32 cellular contexts compared by ENCODE assay signal in genomic region chr1:110918016-110918415, GRCh38. TPM values are rescaled to one million over a fixed set of nuclear protein-coding genes. Genes with fewer than 3 reads are reported as not detected.
"Had no signal": no experiment of that assay in that cellular context is flagged by ENCODE, and none has a peak within 500 bp of the region (broad histone marks: within the 10 kb centered on the region; RNA-seq: fewer than 3 reads in every experiment).

No MANE protein-coding gene starts in this region.

- H3K4me1 ChIP-seq: left ventricle myocardium inferior, neural progenitor cell, parathyroid adenoma, right atrium auricular region, right lobe of liver, stomach, testis, thyroid gland, vagina had no signal

- H3K36me3 Mint-ChIP-seq: mesothelial cell of epicardium, neural progenitor cell had no signal

- H3K27me3 ChIP-seq: neural progenitor cell, neutrophil, right atrium auricular region, right lobe of liver, stomach, testis, thyroid gland, transverse colon, vagina had no signal

- H3K27ac Mint-ChIP-seq: mesothelial cell of epicardium; naive B cell; nephron progenitor cell; neural progenitor cell; stimulated activated naive B cell treated with anti-CD40 and anti-IgM and Interleukin-4, amounts not matched to agents 10 μg/mL and 1 μg/mL and 100 μg/mL, for 72 hours had no signal

- FAIRE-seq: islet of Langerhans had no signal

- H3K36me3 ChIP-seq: left ventricle myocardium inferior, neural progenitor cell, neutrophil, right atrium auricular region, right lobe of liver, stomach, thyroid gland, transverse colon, vagina had no signal

- H3K9me3 ChIP-seq: neutrophil, right lobe of liver, testis, thyroid gland, vagina had no signal

- H3K4me3 Mint-ChIP-seq: mesothelial cell of epicardium; naive B cell; natural killer cell; nephron progenitor cell; neural progenitor cell; stimulated activated naive B cell treated with anti-CD40 and anti-IgM and Interleukin-4, amounts not matched to agents 10 μg/mL and 1 μg/mL and 100 μg/mL, for 72 hours had no signal

- ATAC-seq: left colon; natural killer cell; right lobe of liver; stimulated activated naive B cell treated with anti-CD40 and anti-IgM and Interleukin-4, amounts not matched to agents 10 μg/mL and 1 μg/mL and 100 μg/mL, for 72 hours; stimulated activated naive CD8-positive, alpha-beta T cell treated with anti-CD3 and anti-CD28 coated beads, Interleukin-15, Interleukin-2, amounts not matched to agents 100 U/mL and 50 U/mL, for 24 hours had no signal

- DNase-seq: hypothalamus; immature natural killer cell; kidney; left colon; left ventricle myocardium inferior; mesendoderm; naive B cell; natural killer cell; nephron progenitor cell; occipital lobe; right lobe of liver; stimulated activated CD4-positive, alpha-beta T cell treated with anti-CD3 and anti-CD28 coated beads, Interleukin-12 subunit alpha, Interleukin-12 subunit beta, amount 100 ng/mL, for 4 hours; stimulated activated CD4-positive, alpha-beta T cell treated with anti-CD3 and anti-CD28 coated beads, Interleukin-15, amount 100 ng/mL, for 24 hours; stimulated activated CD4-positive, alpha-beta T cell treated with anti-CD3 and anti-CD28 coated beads, Interleukin-2, amount 100 ng/mL, for 24 hours; stimulated activated CD4-positive, alpha-beta T cell treated with anti-CD3 and anti-CD28 coated beads, Interleukin-4, amount 100 ng/mL, for 1 hour; stimulated activated naive B cell treated with anti-CD40 and anti-IgM and Interleukin-4, amounts not matched to agents 10 μg/mL and 1 μg/mL and 100 μg/mL, for 72 hours; stimulated activated naive CD8-positive, alpha-beta T cell treated with anti-CD3 and anti-CD28 coated beads, Interleukin-15, Interleukin-2, amounts not matched to agents 100 U/mL and 50 U/mL, for 24 hours; stomach; testis; thyroid gland; transverse colon had no signal

- H3K4me1 Mint-ChIP-seq: mesothelial cell of epicardium, nephron progenitor cell had no signal

- H3K9me3 Mint-ChIP-seq: neural progenitor cell had no signal

- H3K27ac ChIP-seq: left ventricle myocardium inferior, neural progenitor cell, neutrophil, parathyroid adenoma, right atrium auricular region, right lobe of liver, stomach, testis, thyroid gland, transverse colon, vagina had no signal

- H3K4me3 ChIP-seq: left ventricle myocardium inferior, lung, neural progenitor cell, right atrium auricular region, right lobe of liver, stomach, testis, thyroid gland, transverse colon, vagina had no signal

RNA-seq across cellular contexts. Expression of gene CD53, which starts 45.1 kb away (rescaled TPM):
- total RNA-seq: mesothelial cell of epicardium, osteocyte, pulmonary artery endothelial cell, renal cortical epithelial cell had no signal
